ENCODE assay signal across 8 cellular contexts in the genomic region with DNA sequence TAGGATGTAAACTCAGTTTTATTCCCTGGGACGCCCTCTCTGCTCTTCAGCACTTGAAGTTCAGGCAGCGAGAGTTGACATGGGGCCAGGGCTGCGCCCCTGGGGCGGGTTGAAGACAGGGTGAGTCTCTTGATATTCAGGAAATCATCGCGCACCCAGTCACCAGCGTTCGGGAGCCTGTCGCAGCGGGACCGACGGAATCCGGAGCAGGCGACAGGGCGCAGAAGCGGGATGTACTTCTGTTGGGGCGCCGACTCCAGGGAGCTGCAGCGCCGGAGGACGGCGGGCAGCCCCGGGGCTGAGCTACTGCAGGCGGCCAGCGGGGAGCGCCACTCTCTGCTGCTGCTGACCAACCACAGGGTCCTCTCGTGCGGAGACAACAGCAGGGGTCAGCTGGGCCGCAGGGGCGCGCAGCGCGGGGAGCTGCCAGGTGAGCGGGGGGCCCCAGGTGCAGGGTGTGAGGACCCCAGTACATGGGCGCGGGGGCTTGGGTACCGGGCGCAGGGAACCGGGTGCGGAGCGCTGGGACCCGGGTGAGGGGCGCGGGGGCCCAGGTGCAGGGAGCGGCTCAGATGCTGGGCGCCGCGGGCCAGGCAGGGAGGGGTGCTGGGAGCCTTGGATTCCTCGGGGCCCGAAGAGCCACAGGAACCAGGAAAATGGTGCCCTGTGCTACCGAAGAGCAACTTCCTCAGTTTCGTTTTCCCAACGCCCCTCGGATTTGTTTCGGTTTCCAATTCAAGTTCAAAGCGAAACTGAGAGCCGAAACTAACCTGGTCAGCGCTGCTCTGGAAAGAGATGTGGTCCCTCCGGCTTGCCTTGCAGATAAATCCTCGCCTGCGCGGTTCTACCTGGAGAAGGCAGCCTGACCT. TPM values are rescaled to one million over a fixed set of nuclear protein-coding genes. Genes with fewer than 3 reads are reported as not detected.
A peak's percentile ranks its signal among the peaks of the same experiment; 100 is the strongest.
DNase-seq lines count a peak whose midpoint lies in the region; ATAC-seq and TF ChIP-seq lines count a peak whose summit lies in the region.

Gene HERC6, plus strand, starts transcription at position 162 of the 869 bp plus-strand sequence. Its CDS starts 70 bp downstream, at position 232.

- H3K27me3 ChIP-seq in right atrium auricular region (no peaks in the 10 kb centered on the region), prostate gland (replicated peaks; ENCODE audit: insufficient read depth) (no peaks in the 10 kb centered on the region)

- peak; percentile 69 for ATAC-seq in HG02610 (IDR thresholded peaks at IDR 0.05; ENCODE audit: unreplicated experiment)

- H3K4me3 ChIP-seq in right atrium auricular region: peak within 1 kb of the TSS; percentile 88 to 98
- peak within 1 kb of the TSS; percentile 97 to 99 for H3K4me3 ChIP-seq in prostate gland
- H3K4me3 ChIP-seq in urinary bladder (ENCODE audit: low read depth, low read length): peak within 1 kb of the TSS; percentile 93

- peak; percentile 75 for DNase-seq in NCI-H1048 (lab: John Stamatoyannopoulos, UW)
- peak in 55 of 56 donors; percentile 14 to 80 (median 58) for DNase-seq in amygdala (lab: John Stamatoyannopoulos, UW)
- peak; percentile 84 for DNase-seq in right atrium auricular region (ENCODE audit: low spot score)
- DNase-seq in prostate gland (ENCODE audit: low spot score): peak; percentile 79

- TF ChIP-seq POLR2A in prostate gland (IDR thresholded peaks at IDR 0.05): peak; percentile 26

- intact Hi-C loops in T-helper 1 cell treated with Interleukin-12 subunit alpha and Interleukin-12 subunit beta and Interleukin-4 antibody, amounts not matched to agents 30 ng/mL and 1 ng/mL, for 36 hours (cut with micrococcal nuclease): loop anchor here (1.0 to 2.0 kb wide), 5 partner anchors 10 to 370 kb away; partner anchors contain the start of genes HERC3 and HERC5
- intact Hi-C loops in prostate gland (cut with DNase I): loop anchor here (2.0 to 10.0 kb wide), 3 partner anchors 78 to 136 kb away; partner anchors contain the start of genes HERC5 and PPM1K

- H3K27ac ChIP-seq in right atrium auricular region (peak within 1 kb of the TSS; percentile 88 to 95), prostate gland (peak within 1 kb of the TSS; percentile 99), urinary bladder (ENCODE audit: low read depth) (peak within 1 kb of the TSS; percentile 97)

- H3K36me3 ChIP-seq in right atrium auricular region (no peaks in the 10 kb centered on the region), prostate gland (no peaks in the 10 kb centered on the region), urinary bladder (ENCODE audit: insufficient read depth) (no peaks in the 10 kb centered on the region)

- no peaks in the 10 kb centered on the region for H3K9me3 ChIP-seq in right atrium auricular region
- no peaks in the 10 kb centered on the region for H3K9me3 ChIP-seq in prostate gland

- TF ChIP-seq CTCF in GM12873 (IDR thresholded peaks at IDR 0.05; ENCODE audit: insufficient read depth, low read depth, low read length, missing control alignments): peak; percentile 70
- TF ChIP-seq CTCF in right atrium auricular region (IDR thresholded peaks at IDR 0.05): peak; percentile 71 to 89
- TF ChIP-seq CTCF in prostate gland (IDR thresholded peaks at IDR 0.05): peak; percentile 41 to 77 (median 62)

- WGBS in prostate gland: under 1% methylated on average over 62 of the region's 62 CpGs
- WGBS in urinary bladder: under 1% methylated on average over 62 of the region's 62 CpGs

- H3K4me1 ChIP-seq in right atrium auricular region: peaks cover 0 to 5% of the 10 kb centered on the region in 2 donors
- no peaks in the 10 kb centered on the region for H3K4me1 ChIP-seq in prostate gland (replicated peaks)
- no peaks in the 10 kb centered on the region for H3K4me1 ChIP-seq in urinary bladder (ENCODE audit: insufficient read depth)

RNA-seq across cellular contexts. Expression of gene HERC6, which starts in this region (rescaled TPM):
- total RNA-seq in T-helper 1 cell treated with Interleukin-12 subunit alpha and Interleukin-12 subunit beta and Interleukin-4 antibody, amounts not matched to agents 30 ng/mL and 1 ng/mL, for 36 hours: 53.0 and 55.2 TPM in 2 replicates
- total RNA-seq in right atrium auricular region (10 to 100 TPM in 1 of 2 donors, 1 to 10 TPM in 1; 4.0 to 12.4 TPM), prostate gland (10 to 100 TPM; 16.0 to 20.6 TPM), urinary bladder (10.0 TPM)
- polyA plus RNA-seq in urinary bladder: 4.6 TPM

Comparison
In these comparisons a context has a peak if more than half of its experiments do, and no peak if none do; other contexts are left out.
1. Peak in every context shown above with its lines: DNase-seq, ATAC-seq, H3K4me3 ChIP-seq and H3K27ac ChIP-seq.